In genomic region chr1:227312364-227313025, GRCh38 we compare ENCODE assay signal across 1 cellular context.
A peak's percentile ranks its signal among the peaks of the same experiment; 100 is the strongest.
TF ChIP-seq lines count a peak whose summit lies in the region.

No MANE protein-coding gene starts in this region.

TF ChIP-seq in K562, 482 proteins besides CTCF, POLR2A, EP300 and RAD21 (continues in another document):
- TF ChIP-seq ZKSCAN3 (CRISPR knock-in tag; IDR thresholded peaks at IDR 0.05) (no peak), ZNF23 (CRISPR knock-in tag; IDR thresholded peaks at IDR 0.05) (no peak), WHSC1 (IDR thresholded peaks at IDR 0.05; ENCODE audit: low read length) (no peak), ZBTB5 (IDR thresholded peaks at IDR 0.05) (no peak), HIVEP1 (CRISPR knock-in tag; IDR thresholded peaks at IDR 0.05) (no peak), ELF2 (CRISPR knock-in tag; IDR thresholded peaks at IDR 0.05) (no peak), SMARCB1 (IDR thresholded peaks at IDR 0.05; ENCODE audit: insufficient read length, low read depth) (no peak), ZNF586 (CRISPR knock-in tag; conservative IDR thresholded peaks at IDR 0.05) (no peak), ZNF134 (CRISPR knock-in tag; conservative IDR thresholded peaks at IDR 0.05) (no peak), RFX5 (IDR thresholded peaks at IDR 0.05; ENCODE audit: low read depth, low read length) (no peak), SMARCA4 (IDR thresholded peaks at IDR 0.05) (peak; percentile 47; the same call in 1 of the 2 replicates), ETS2 (tag; IDR thresholded peaks at IDR 0.05; ENCODE audit: borderline replicate concordance, poor library complexity, severe bottlenecking) (no peak), RFX7 (CRISPR knock-in tag; IDR thresholded peaks at IDR 0.05) (no peak), PHB2 (IDR thresholded peaks at IDR 0.05; ENCODE audit: low read depth) (no peak), NELFE (IDR thresholded peaks at IDR 0.05; ENCODE audit: insufficient read depth, insufficient read length) (no peak), ZFX (CRISPR knock-in tag; IDR thresholded peaks at IDR 0.05) (no peak), L3MBTL2 (IDR thresholded peaks at IDR 0.05) (no peak), SAP30 (IDR thresholded peaks at IDR 0.05; ENCODE audit: borderline replicate concordance, insufficient read depth, low read depth, low read length, poor library complexity, severe bottlenecking) (no peak), PHF20 (IDR thresholded peaks at IDR 0.05; ENCODE audit: partially characterized antibody) (no peak), HDAC1 (IDR thresholded peaks at IDR 0.05) (no peak), KLF13 (tag; IDR thresholded peaks at IDR 0.05; ENCODE audit: borderline replicate concordance, low read depth) (no peak), SIN3B (IDR thresholded peaks at IDR 0.05; ENCODE audit: low read depth) (no peak), ZBTB43 (CRISPR knock-in tag; IDR thresholded peaks at IDR 0.05) (no peak), MTA2 (IDR thresholded peaks at IDR 0.05; ENCODE audit: low read depth) (no peak), ZNF644 (tag; IDR thresholded peaks at IDR 0.05; ENCODE audit: low read depth) (no peak), MTA3 (IDR thresholded peaks at IDR 0.05; ENCODE audit: borderline replicate concordance) (no peak), POLR2B (IDR thresholded peaks at IDR 0.05; ENCODE audit: low read depth, partially characterized antibody) (no peak), ADNP (tag; IDR thresholded peaks at IDR 0.05) (no peak), ZNF224 (CRISPR knock-in tag; IDR thresholded peaks at IDR 0.05) (no peak), TEAD4 (IDR thresholded peaks at IDR 0.05; ENCODE audit: low read length) (peak; percentile 21; the same call in 1 of the 2 replicates), TEAD4 (CRISPR knock-in tag; IDR thresholded peaks at IDR 0.05; ENCODE audit: borderline replicate concordance) (no peak), ZNF217 (CRISPR knock-in tag; IDR thresholded peaks at IDR 0.05) (no peak), PCBP1 (IDR thresholded peaks at IDR 0.05; ENCODE audit: low read depth, low read length, poor library complexity, severe bottlenecking) (no peak), SRSF1 (IDR thresholded peaks at IDR 0.05; ENCODE audit: low read depth, low read length) (no peak), PML (IDR thresholded peaks at IDR 0.05; ENCODE audit: low read length) (no peak), KDM1A (IDR thresholded peaks at IDR 0.05) (peak in 1 of 2 experiments; percentile 60; a peak in 1 of 4 replicates), ZNF212 (CRISPR knock-in tag; IDR thresholded peaks at IDR 0.05) (no peak), ZNF57 (CRISPR knock-in tag; IDR thresholded peaks at IDR 0.05) (no peak), TAL1 (IDR thresholded peaks at IDR 0.05) (no peak), SPI1 (IDR thresholded peaks at IDR 0.05; ENCODE audit: borderline replicate concordance, low read depth, low read length) (peak; percentile 87), MED1 (CRISPR knock-in tag; IDR thresholded peaks at IDR 0.05; ENCODE audit: borderline replicate concordance) (no peak), FOXK1 (CRISPR knock-in tag; IDR thresholded peaks at IDR 0.05; ENCODE audit: borderline replicate concordance) (no peak), BCOR (IDR thresholded peaks at IDR 0.05) (no peak), ZNF395 (CRISPR knock-in tag; IDR thresholded peaks at IDR 0.05) (no peak), TAF7 (tag; IDR thresholded peaks at IDR 0.05) (no peak), ZNF263 (CRISPR knock-in tag; IDR thresholded peaks at IDR 0.05; ENCODE audit: borderline replicate concordance) (no peak)
- TF ChIP-seq, protein P1, sequence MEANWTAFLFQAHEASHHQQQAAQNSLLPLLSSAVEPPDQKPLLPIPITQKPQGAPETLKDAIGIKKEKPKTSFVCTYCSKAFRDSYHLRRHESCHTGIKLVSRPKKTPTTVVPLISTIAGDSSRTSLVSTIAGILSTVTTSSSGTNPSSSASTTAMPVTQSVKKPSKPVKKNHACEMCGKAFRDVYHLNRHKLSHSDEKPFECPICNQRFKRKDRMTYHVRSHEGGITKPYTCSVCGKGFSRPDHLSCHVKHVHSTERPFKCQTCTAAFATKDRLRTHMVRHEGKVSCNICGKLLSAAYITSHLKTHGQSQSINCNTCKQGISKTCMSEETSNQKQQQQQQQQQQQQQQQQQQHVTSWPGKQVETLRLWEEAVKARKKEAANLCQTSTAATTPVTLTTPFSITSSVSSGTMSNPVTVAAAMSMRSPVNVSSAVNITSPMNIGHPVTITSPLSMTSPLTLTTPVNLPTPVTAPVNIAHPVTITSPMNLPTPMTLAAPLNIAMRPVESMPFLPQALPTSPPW (CRISPR knock-in tag; IDR thresholded peaks at IDR 0.05): peak; percentile 42; the same call in 1 of the 2 replicates
- TF ChIP-seq, protein P2, sequence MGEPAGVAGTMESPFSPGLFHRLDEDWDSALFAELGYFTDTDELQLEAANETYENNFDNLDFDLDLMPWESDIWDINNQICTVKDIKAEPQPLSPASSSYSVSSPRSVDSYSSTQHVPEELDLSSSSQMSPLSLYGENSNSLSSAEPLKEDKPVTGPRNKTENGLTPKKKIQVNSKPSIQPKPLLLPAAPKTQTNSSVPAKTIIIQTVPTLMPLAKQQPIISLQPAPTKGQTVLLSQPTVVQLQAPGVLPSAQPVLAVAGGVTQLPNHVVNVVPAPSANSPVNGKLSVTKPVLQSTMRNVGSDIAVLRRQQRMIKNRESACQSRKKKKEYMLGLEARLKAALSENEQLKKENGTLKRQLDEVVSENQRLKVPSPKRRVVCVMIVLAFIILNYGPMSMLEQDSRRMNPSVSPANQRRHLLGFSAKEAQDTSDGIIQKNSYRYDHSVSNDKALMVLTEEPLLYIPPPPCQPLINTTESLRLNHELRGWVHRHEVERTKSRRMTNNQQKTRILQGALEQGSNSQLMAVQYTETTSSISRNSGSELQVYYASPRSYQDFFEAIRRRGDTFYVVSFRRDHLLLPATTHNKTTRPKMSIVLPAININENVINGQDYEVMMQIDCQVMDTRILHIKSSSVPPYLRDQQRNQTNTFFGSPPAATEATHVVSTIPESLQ (CRISPR knock-in tag; IDR thresholded peaks at IDR 0.05): no peak
- TF ChIP-seq, protein P3, sequence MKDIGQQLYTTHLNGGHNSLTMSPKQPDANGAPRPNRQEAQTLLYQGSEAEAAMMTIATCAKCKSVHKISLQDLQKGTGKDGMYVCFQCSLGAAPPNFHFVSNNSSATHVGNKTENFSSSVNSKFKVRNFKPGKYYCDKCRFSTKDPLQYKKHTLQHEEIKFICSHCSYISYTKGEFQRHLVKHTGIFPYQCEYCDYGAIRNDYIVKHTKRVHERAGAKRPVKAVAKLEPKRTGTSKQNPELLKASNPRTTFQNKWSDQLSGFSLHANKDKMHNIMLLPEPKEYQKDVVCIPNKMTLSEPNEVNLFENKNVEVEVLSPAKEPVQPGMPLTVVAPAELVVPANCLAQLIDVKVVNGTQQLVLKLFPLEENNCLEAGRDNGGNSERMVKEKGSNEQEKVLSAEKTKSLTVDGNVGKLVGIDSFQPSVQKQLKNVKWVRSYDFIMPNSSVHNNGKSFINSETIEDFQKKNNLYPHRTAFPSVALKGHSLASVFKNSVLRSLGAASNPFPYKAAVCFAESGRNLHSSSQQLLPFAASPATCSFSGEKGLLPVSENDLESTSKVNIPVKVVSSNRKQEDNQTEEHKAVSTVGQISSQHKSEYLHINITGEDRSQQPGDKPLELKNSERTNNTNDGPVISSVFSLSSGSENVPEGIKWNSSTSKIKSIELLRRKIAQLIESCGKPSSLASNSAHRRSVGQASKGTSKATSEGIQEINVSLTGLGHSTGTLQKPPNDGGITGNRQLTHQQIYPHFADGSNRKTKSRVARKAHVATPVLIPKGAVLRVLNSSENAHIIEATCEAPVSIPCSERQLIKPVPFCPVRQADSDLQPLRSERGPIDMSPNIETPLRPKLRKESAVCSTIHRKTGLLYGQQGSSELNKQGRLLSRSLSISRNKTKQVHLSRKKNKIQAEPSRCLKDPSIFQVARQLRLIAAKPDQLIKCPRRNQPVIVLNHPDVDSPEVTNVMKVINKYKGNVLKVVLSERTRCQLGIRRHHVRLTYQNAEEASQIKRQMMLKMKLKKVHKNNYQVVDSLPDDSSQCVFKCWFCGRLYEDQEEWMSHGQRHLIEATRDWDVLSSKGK (CRISPR knock-in tag; IDR thresholded peaks at IDR 0.05): no peak
- TF ChIP-seq, protein P4, sequence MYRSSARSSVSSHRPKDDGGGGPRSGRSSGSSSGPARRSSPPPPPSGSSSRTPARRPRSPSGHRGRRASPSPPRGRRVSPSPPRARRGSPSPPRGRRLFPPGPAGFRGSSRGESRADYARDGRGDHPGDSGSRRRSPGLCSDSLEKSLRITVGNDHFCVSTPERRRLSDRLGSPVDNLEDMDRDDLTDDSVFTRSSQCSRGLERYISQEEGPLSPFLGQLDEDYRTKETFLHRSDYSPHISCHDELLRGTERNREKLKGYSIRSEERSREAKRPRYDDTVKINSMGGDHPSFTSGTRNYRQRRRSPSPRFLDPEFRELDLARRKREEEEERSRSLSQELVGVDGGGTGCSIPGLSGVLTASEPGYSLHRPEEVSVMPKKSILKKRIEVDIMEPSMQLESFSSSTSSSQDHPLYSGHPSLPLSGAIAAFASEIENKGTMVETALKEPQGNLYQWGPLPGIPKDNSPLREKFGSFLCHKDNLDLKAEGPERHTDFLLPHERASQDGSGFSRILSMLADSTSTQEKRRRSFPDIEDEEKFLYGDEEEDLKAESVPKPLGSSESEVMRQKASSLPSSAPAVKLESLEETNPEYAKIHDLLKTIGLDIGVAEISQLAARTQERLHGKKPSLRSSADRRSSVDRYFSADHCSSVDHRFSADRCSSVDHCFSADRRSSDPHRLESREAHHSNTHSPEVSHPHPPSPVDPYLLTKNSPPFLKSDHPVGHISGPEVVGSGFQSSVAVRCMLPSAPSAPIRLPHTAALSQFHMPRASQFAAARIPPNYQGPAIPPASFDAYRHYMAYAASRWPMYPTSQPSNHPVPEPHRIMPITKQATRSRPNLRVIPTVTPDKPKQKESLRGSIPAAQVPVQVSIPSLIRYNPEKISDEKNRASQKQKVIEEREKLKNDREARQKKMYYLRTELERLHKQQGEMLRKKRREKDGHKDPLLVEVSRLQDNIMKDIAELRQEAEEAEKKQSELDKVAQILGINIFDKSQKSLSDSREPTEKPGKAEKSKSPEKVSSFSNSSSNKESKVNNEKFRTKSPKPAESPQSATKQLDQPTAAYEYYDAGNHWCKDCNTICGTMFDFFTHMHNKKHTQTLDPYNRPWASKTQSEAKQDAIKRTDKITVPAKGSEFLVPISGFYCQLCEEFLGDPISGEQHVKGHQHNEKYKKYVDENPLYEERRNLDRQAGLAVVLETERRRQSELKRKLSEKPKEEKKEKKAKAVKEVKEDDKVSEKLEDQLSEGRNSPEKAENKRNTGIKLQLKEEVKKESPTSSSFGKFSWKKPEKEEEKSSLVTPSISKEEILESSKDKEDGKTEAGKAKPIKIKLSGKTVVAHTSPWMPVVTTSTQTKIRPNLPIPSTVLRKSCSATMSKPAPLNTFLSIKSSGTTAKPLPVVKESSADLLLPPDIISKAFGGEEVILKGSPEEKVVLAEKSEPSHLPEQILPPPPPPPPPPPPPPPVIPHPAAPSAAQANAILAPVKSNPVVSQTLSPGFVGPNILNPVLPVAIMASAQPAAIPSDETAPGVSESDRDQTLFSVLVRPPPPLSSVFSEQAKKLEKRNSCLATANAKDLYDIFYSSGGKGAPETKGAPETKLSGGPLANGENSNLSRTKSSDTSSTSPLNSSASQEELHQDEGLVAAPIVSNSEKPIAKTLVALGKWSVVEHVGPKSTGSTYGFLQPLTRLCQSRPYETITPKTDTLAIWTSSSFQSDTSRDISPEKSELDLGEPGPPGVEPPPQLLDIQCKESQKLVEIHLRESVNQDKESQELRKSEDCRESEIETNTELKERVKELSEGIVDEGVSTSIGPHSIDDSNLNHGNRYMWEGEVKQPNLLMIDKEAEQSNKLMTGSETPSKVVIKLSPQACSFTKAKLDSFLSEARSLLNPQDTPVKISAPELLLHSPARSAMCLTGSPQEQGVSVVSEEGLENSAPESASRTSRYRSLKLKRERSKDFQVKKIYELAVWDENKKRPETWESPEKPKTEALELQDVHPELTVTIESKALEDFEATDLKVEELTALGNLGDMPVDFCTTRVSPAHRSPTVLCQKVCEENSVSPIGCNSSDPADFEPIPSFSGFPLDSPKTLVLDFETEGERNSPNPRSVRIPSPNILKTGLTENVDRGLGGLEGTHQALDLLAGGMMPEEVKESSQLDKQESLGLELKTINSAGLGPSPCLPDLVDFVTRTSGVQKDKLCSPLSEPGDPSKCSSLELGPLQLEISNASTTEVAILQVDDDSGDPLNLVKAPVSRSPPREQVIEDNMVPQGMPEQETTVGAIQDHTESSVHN (IDR thresholded peaks at IDR 0.05; ENCODE audit: borderline replicate concordance in 1 of 2, low read depth in 1 of 2): no peak
